20 cellular contexts compared by ENCODE assay signal in genomic region chr11:92784313-92784712, GRCh38.
"Had no signal": no experiment of that assay in that cellular context is flagged by ENCODE, and none has a peak within 500 bp of the region (broad histone marks: within the 10 kb centered on the region; RNA-seq: fewer than 3 reads in every experiment).

No MANE protein-coding gene starts in this region.

- H3K36me3 Mint-ChIP-seq: activated naive CD4-positive, alpha-beta T cell treated with anti-CD3 and anti-CD28 coated beads, Interleukin-2, amount 50 U/mL, for 24 hours; memory B cell had no signal

- H3K27me3 Mint-ChIP-seq: central memory CD8-positive, alpha-beta T cell; memory B cell; progenitor cell of endocrine pancreas had no signal

- H3K9me3 Mint-ChIP-seq: activated naive CD4-positive, alpha-beta T cell treated with anti-CD3 and anti-CD28 coated beads, Interleukin-2, amount 50 U/mL, for 24 hours; central memory CD8-positive, alpha-beta T cell; memory B cell had no signal

- H3K4me1 Mint-ChIP-seq: activated naive CD4-positive, alpha-beta T cell treated with anti-CD3 and anti-CD28 coated beads, Interleukin-2, amount 50 U/mL, for 24 hours; central memory CD8-positive, alpha-beta T cell; memory B cell had no signal

- H3K4me3 ChIP-seq: coronary artery, esophagus muscularis mucosa, gastroesophageal sphincter, heart left ventricle, spleen, upper lobe of left lung had no signal

- H3K27ac Mint-ChIP-seq: activated CD8-positive, alpha-beta T cell treated with anti-CD3 and anti-CD28 coated beads, Interleukin-2, amount 10 ng/mL, durations not matched to agents 7 days and 5 days; activated naive CD4-positive, alpha-beta T cell treated with anti-CD3 and anti-CD28 coated beads, Interleukin-2, amount 50 U/mL, for 24 hours; memory B cell; progenitor cell of endocrine pancreas had no signal

- H3K27me3 ChIP-seq: esophagus muscularis mucosa, gastroesophageal sphincter, heart left ventricle, spleen, upper lobe of left lung had no signal

- H3K36me3 ChIP-seq: esophagus muscularis mucosa, gastroesophageal sphincter, heart left ventricle, spleen, upper lobe of left lung had no signal

- DNase-seq: activated CD4-positive, alpha-beta T cell treated with anti-CD3 and anti-CD28 coated beads, Interleukin-2, amount 50 U/mL, for 1 hour; activated CD4-positive, CD25-positive, alpha-beta regulatory T cell treated with anti-CD3 and anti-CD28 coated beads, Interleukin-2, amount 50 U/mL, for 72 hours; activated CD8-positive, alpha-beta T cell treated with anti-CD3 and anti-CD28 coated beads, Interleukin-2, amount 10 ng/mL, durations not matched to agents 7 days and 5 days; activated gamma-delta T cell treated with Interleukin-2 at 50 U/mL for 16 hours; activated T-cell treated with anti-CD3 and anti-CD28 coated beads, Interleukin-2, amount 50 U/mL, for 1 hour; heart left ventricle; islet precursor cell; left cardiac atrium; spleen; stimulated activated CD4-positive, alpha-beta T cell treated with anti-CD3 and anti-CD28 coated beads, Interleukin-4, amount 100 ng/mL, for 1 hour; stimulated activated naive CD4-positive, alpha-beta T cell treated with Interleukin-2 at 50 U/mL for 16 hours; upper lobe of left lung had no signal

- ATAC-seq: activated CD8-positive, alpha-beta T cell treated with anti-CD3 and anti-CD28 coated beads, Interleukin-2, amount 10 ng/mL, durations not matched to agents 7 days and 5 days; gastroesophageal sphincter; heart left ventricle; left cardiac atrium had no signal

- H3K27ac ChIP-seq: coronary artery, esophagus muscularis mucosa, gastroesophageal sphincter, heart left ventricle, upper lobe of left lung, VCaP had no signal

- H3K9me3 ChIP-seq: esophagus muscularis mucosa, gastroesophageal sphincter, heart left ventricle, spleen, upper lobe of left lung had no signal

- H3K4me3 Mint-ChIP-seq: activated CD8-positive, alpha-beta T cell treated with anti-CD3 and anti-CD28 coated beads, Interleukin-2, amount 10 ng/mL, durations not matched to agents 7 days and 5 days; activated naive CD4-positive, alpha-beta T cell treated with anti-CD3 and anti-CD28 coated beads, Interleukin-2, amount 50 U/mL, for 24 hours; central memory CD8-positive, alpha-beta T cell; memory B cell had no signal

- H3K4me1 ChIP-seq: esophagus muscularis mucosa, gastroesophageal sphincter, heart left ventricle, upper lobe of left lung had no signal
